Comparison of ENCODE assay signal across 8 cellular contexts in the genomic region with DNA sequence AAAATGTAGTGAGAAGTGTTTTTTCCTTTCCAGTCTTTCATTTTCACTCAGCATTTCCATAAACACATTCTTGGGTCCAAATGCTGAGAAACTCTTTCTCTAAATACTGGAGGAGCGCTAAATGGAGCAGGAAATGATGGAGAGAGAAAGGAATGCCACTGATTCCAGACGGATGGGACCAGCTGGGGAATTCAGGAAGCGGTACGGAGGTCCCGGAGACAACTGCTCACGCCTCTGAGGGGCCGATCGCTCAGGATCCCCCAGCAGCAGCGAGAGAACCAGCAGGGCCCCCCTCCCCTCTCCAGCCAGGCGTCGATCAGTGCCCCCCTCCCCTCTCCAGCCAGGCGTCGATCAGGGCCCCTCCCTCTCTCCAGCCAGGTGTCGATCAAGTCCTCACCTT. TPM values are rescaled to one million over a fixed set of nuclear protein-coding genes. Genes with fewer than 3 reads are reported as not detected.
DNase-seq lines count a peak whose midpoint lies in the region; ATAC-seq, FAIRE-seq and TF ChIP-seq lines count a peak whose summit lies in the region.

No MANE protein-coding gene starts in this region.

- H3K9me3 ChIP-seq in NT2/D1 (ENCODE audit: insufficient read depth, low read length), result peaks cover 3% of the 10 kb centered on the region; the same call in 1 of the 2 replicates

- H3K27me3 ChIP-seq in BJ (ENCODE audit: control insufficient read depth, insufficient read depth, low read length), result no peaks in the 10 kb centered on the region
- no peaks in the 10 kb centered on the region for H3K27me3 ChIP-seq in NT2/D1 (ENCODE audit: insufficient read depth, insufficient read length)

- H3K4me1 ChIP-seq in NT2/D1 (ENCODE audit: insufficient read depth, insufficient read length), result peaks cover 36% of the 10 kb centered on the region

- H3K4me3 ChIP-seq in BJ (ENCODE audit: low read depth, low read length), result peak overlapping the region; percentile 4
- H3K4me3 ChIP-seq in NT2/D1 (ENCODE audit: insufficient read length, low read depth), result no peak overlapping the region

- POLR2A ChIA-PET in BJ (lab: Charles Lee), result interaction anchor here (0.6 to 1.0 kb wide), 3 partner anchors 52 to 250 kb away, joined by 4 to 9 read pairs (median 6); no protein-coding TSS in a partner anchor

- H3K4me3 Mint-ChIP-seq in naive B cell, result peak overlapping the region; percentile 20 to 85 (median 56)

- peak overlapping the region; percentile 10 for H3K9ac ChIP-seq in NT2/D1 (ENCODE audit: insufficient read length, low read depth)

- no peaks in the 10 kb centered on the region for H3K36me3 Mint-ChIP-seq in naive B cell

- H3K4me1 Mint-ChIP-seq in naive B cell, result peaks cover 39 to 60% (median 58%) of the 10 kb centered on the region in 3 donors

- peak overlapping the region in 4 of 6 donors; percentile 78 to 89 (median 84) for H3K27ac Mint-ChIP-seq in naive B cell

- H3K27me3 Mint-ChIP-seq in naive B cell, result no peaks in the 10 kb centered on the region

- no peaks in the 10 kb centered on the region for H3K9me3 Mint-ChIP-seq in naive B cell

- FAIRE-seq in endometrium (lab: Jason Lieb, UNC), result peak; percentile 70

- DNase-seq in BJ (ENCODE audit: low read depth) (peak; percentile 76), NT2/D1 (ENCODE audit: low read depth, low spot score) (peak; percentile 95), naive B cell (no peak), pons (ENCODE audit: low spot score) (no peak)
- no peak for DNase-seq in stimulated activated CD4-positive, alpha-beta T cell treated with anti-CD3 and anti-CD28 coated beads, Interleukin-2, amount 100 ng/mL, for 48 hours

- ATAC-seq in naive B cell (ENCODE audit: low read depth in 2 of 2) (no peak), GM21367 (IDR thresholded peaks at IDR 0.05; ENCODE audit: unreplicated experiment) (no peak), HG02852 (IDR thresholded peaks at IDR 0.05; ENCODE audit: unreplicated experiment) (no peak)

- CTCF ChIA-PET in BJ (lab: Yijun Ruan, JAX), result no interaction called here

- TF ChIP-seq CTCF in BJ (IDR thresholded peaks at IDR 0.05; ENCODE audit: insufficient read depth, low read depth, low read length), result no peak

- no peaks in the 10 kb centered on the region for H3K36me3 ChIP-seq in BJ (ENCODE audit: control insufficient read depth, insufficient read depth, low read length)
- H3K36me3 ChIP-seq in NT2/D1 (ENCODE audit: insufficient read depth, insufficient read length, low read length), result peaks cover 12% of the 10 kb centered on the region

RNA-seq across cellular contexts. Expression of gene RASA3, which starts 13.2 kb away (rescaled TPM):
- polyA plus RNA-seq in BJ (2011; rRNA removed) (24.7 and 31.4 TPM in 2 replicates), naive B cell (ENCODE audit: low read depth in 6 of 6) (10 to 100 TPM; 17.1 to 41.9 (median 28.8) TPM)
- polyA minus RNA-seq in BJ (2011; rRNA and poly(A)+ RNA removed), result 21.7 and 24.6 TPM in 2 replicates

RNA-seq across cellular contexts. Expression of gene CFAP97D2, which starts 59.9 kb away (rescaled TPM):
- not detected in 2 replicates for polyA plus RNA-seq in BJ (2011; rRNA removed)
- polyA minus RNA-seq in BJ (2011; rRNA and poly(A)+ RNA removed), result not detected in 2 replicates
- not detected for polyA plus RNA-seq in naive B cell (ENCODE audit: low read depth in 6 of 6)

Comparison
In these comparisons a context has a peak if more than half of its experiments do, and no peak if none do; other contexts are left out.
1. DNase-seq: peak in BJ (single experiment) and NT2/D1 (single experiment); none in naive B cell (single experiment), stimulated activated CD4-positive, alpha-beta T cell treated with anti-CD3 and anti-CD28 coated beads, Interleukin-2, amount 100 ng/mL, for 48 hours (0 of 2) and pons (single experiment).